Comparison of ENCODE assay signal across 14 cellular contexts in the genomic region with DNA sequence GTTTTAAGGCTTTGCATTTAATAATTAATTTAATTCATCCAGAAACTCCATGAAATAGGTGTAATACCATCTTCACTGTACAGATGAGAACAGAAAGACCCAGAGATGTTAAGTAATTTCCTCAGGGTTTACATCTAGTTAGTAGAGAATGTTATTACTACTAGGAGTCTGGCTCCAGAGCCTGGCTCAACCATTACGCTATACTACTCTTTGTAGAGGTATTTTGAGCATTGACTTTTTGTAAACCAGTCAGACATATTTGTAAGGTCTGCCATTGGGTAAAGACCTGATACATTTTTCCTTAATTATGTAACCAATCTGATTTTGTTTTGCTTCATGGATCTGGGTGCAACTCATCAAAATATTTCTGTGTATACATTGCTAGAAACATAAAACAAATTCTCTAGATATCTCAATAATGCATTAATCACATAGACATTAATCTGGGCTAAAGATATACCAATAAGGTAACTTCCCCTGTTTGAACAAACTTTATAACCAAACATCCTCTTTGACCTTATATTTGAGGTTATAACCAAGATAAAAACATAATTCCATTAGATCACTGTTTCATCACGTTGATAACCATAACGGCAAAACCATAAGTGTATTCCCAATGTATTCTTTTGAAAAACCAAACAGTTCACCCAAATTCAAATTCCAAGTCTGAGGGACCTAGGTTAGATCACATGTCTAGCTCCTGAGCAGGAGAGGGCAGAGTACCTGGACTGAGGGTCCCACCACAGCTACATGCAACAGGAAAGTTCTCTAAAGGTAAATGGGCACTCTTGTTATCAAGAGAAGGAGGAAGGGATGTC.
DNase-seq lines count a peak whose midpoint lies in the region; ATAC-seq and TF ChIP-seq lines count a peak whose summit lies in the region.
"Had no signal": no experiment of that assay in that cellular context is flagged by ENCODE, and none has a peak within 500 bp of the region (broad histone marks: within the 10 kb centered on the region; RNA-seq: fewer than 3 reads in every experiment).

No MANE protein-coding gene starts in this region.

- no peaks in the 10 kb centered on the region for H3K9me3 ChIP-seq in body of pancreas
- H3K9me3 ChIP-seq: BLaER1, gastrocnemius medialis, spleen had no signal

- H3K4me1 ChIP-seq in body of pancreas, result no peaks in the 10 kb centered on the region
- H3K4me1 ChIP-seq: BLaER1, gastrocnemius medialis had no signal

- ATAC-seq in GM19397 (IDR thresholded peaks at IDR 0.05; ENCODE audit: unreplicated experiment) (peak; percentile 28), HG02970 (IDR thresholded peaks at IDR 0.05; ENCODE audit: low FRiP score, unreplicated experiment) (peak; percentile 40), HG03139 (IDR thresholded peaks at IDR 0.05; ENCODE audit: unreplicated experiment) (no peak), body of pancreas (no peak)
- peak; percentile 45 for ATAC-seq in activated CD8-positive, alpha-beta T cell treated with anti-CD3 and anti-CD28 coated beads, Interleukin-2, amount 10 ng/mL, durations not matched to agents 7 days and 5 days
- ATAC-seq: gastrocnemius medialis, left colon had no signal

- H3K4me3 ChIP-seq in GM12875 (ENCODE audit: low read depth, low read length) (peak overlapping the region; percentile 32), body of pancreas (no peak overlapping the region)
- H3K4me3 ChIP-seq: BLaER1, gastrocnemius medialis, spleen had no signal

- POLR2A ChIA-PET in activated CD8-positive, alpha-beta T cell treated with anti-CD3 and anti-CD28 coated beads, Interleukin-2, amount 10 ng/mL, durations not matched to agents 7 days and 5 days (lab: Charles Lee), result no interaction called here

- DNase-seq in activated CD8-positive, alpha-beta T cell treated with anti-CD3 and anti-CD28 coated beads, Interleukin-2, amount 10 ng/mL, durations not matched to agents 7 days and 5 days, result no peak
- DNase-seq in islet precursor cell, result no peak
- DNase-seq in SK-N-DZ (ENCODE audit: low spot score), result no peak
- DNase-seq in body of pancreas, result no peak
- DNase-seq: gastrocnemius medialis, Karpas-422, left colon, NCI-H446, spleen had no signal

- peaks cover 7% of the 10 kb centered on the region for H3K9me3 Mint-ChIP-seq in activated CD8-positive, alpha-beta T cell treated with anti-CD3 and anti-CD28 coated beads, Interleukin-2, amount 10 ng/mL, durations not matched to agents 7 days and 5 days (ENCODE audit: insufficient read depth)

- no peak for TF ChIP-seq CTCF in GM12875 (IDR thresholded peaks at IDR 0.05; ENCODE audit: borderline replicate concordance, insufficient read depth, low read depth, low read length)
- TF ChIP-seq CTCF in body of pancreas (IDR thresholded peaks at IDR 0.05), result no peak

- H3K27ac Mint-ChIP-seq in activated CD8-positive, alpha-beta T cell treated with anti-CD3 and anti-CD28 coated beads, Interleukin-2, amount 10 ng/mL, durations not matched to agents 7 days and 5 days, result peak overlapping the region; percentile 64

- intact Hi-C loops in body of pancreas (cut with DNase I), result no loop called here

- H3K4me3 Mint-ChIP-seq in activated CD8-positive, alpha-beta T cell treated with anti-CD3 and anti-CD28 coated beads, Interleukin-2, amount 10 ng/mL, durations not matched to agents 7 days and 5 days, result peak overlapping the region; percentile 47

- H3K36me3 ChIP-seq in body of pancreas (replicated peaks in 1 of 2; ENCODE audit: insufficient read depth in 1 of 2, low read depth in 2 of 2), result no peaks in the 10 kb centered on the region

- no peak for TF ChIP-seq POLR2A in body of pancreas (IDR thresholded peaks at IDR 0.05)

- peaks cover 50% of the 10 kb centered on the region for H3K4me1 Mint-ChIP-seq in activated CD8-positive, alpha-beta T cell treated with anti-CD3 and anti-CD28 coated beads, Interleukin-2, amount 10 ng/mL, durations not matched to agents 7 days and 5 days (ENCODE audit: low read depth)

- H3K27me3 ChIP-seq in body of pancreas, result no peaks in the 10 kb centered on the region
- H3K27me3 ChIP-seq: BLaER1, gastrocnemius medialis, spleen had no signal

- WGBS in body of pancreas, 2 donors, result 89 to 93% methylated on average over 3 of the region's 3 CpGs

- peaks cover 5% of the 10 kb centered on the region for H3K27me3 Mint-ChIP-seq in activated CD8-positive, alpha-beta T cell treated with anti-CD3 and anti-CD28 coated beads, Interleukin-2, amount 10 ng/mL, durations not matched to agents 7 days and 5 days (ENCODE audit: low read depth)

- H3K27ac ChIP-seq in body of pancreas, result no peak overlapping the region
- H3K27ac ChIP-seq: BLaER1, gastrocnemius medialis had no signal

- H3K36me3 Mint-ChIP-seq in activated CD8-positive, alpha-beta T cell treated with anti-CD3 and anti-CD28 coated beads, Interleukin-2, amount 10 ng/mL, durations not matched to agents 7 days and 5 days (ENCODE audit: low read depth), result peaks cover 50% of the 10 kb centered on the region

- CTCF ChIA-PET in activated CD8-positive, alpha-beta T cell treated with anti-CD3 and anti-CD28 coated beads, Interleukin-2, amount 10 ng/mL, durations not matched to agents 7 days and 5 days (lab: Charles Lee), result interaction anchor here (1.0 to 1.2 kb wide), 2 partner anchors 93 to 136 kb away, joined by 3 read pairs; no protein-coding TSS in a partner anchor

Comparison
In these comparisons a context has a peak if more than half of its experiments do, and no peak if none do; other contexts are left out.
1. ATAC-seq: peak in GM19397 (single experiment), HG02970 (single experiment) and activated CD8-positive, alpha-beta T cell treated with anti-CD3 and anti-CD28 coated beads, Interleukin-2, amount 10 ng/mL, durations not matched to agents 7 days and 5 days (single experiment); none in HG03139 (single experiment) and body of pancreas (single experiment).